Comparison of ENCODE assay signal across 1 cellular context in the genomic region with DNA sequence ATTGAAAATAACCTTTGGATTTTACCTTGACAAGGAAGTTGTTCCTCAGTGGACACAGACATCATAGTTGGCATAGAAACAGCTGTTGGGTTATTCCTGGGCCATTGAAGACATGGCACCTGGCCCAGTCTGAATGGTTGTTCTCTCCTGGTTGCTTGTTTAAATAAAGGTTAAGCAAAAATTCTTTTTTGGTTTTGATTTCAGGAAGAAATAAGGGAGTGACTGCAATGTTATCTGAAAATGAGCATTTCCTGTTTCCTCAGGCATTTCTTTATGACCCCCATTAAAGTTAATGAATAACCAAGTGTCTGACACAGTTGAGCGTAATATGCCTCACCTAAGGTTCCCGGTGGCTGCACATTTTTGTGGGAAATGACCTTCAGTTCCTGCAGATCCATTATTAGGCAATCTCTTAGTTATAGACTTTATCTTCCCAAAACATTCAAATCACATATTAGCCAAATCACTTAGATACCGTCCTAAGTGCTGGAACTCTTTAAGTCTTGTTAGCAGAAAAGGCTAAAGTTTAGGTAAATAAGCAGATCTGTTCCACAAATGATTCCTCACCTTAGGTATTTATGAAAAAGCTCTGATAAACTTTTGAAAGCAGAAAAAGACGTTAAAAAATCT.
TF ChIP-seq lines count a peak whose summit lies in the region.

No MANE protein-coding gene starts in this region.

TF ChIP-seq in HepG2, 621 proteins besides CTCF, POLR2A, EP300 and RAD21 (continued from another document and continues in another):
- TF ChIP-seq SIN3B (IDR thresholded peaks at IDR 0.05; ENCODE audit: low read length) (no peak), KDM6A (CRISPR knock-in tag; IDR thresholded peaks at IDR 0.05; ENCODE audit: low read depth) (peak; percentile 81), ZNF280D (CRISPR knock-in tag; IDR thresholded peaks at IDR 0.05) (peak; percentile 90; the same call in 1 of the 2 replicates), TMF1 (CRISPR knock-in tag; IDR thresholded peaks at IDR 0.05; ENCODE audit: low read depth) (no peak), CENPT (CRISPR knock-in tag; IDR thresholded peaks at IDR 0.05; ENCODE audit: low read depth) (no peak), PHF21A (CRISPR knock-in tag; IDR thresholded peaks at IDR 0.05) (peak; percentile 91), AGO1 (IDR thresholded peaks at IDR 0.05; ENCODE audit: low read depth, low read length, poor library complexity, severe bottlenecking) (no peak), FOSL2 (CRISPR knock-in tag; IDR thresholded peaks at IDR 0.05) (peak; percentile 91), MEIS1 (CRISPR knock-in tag; IDR thresholded peaks at IDR 0.05; ENCODE audit: borderline replicate concordance) (no peak), SP1 (IDR thresholded peaks at IDR 0.05) (no peak), SP1 (CRISPR knock-in tag; IDR thresholded peaks at IDR 0.05) (no peak), ZNF710 (CRISPR knock-in tag; IDR thresholded peaks at IDR 0.05; ENCODE audit: borderline replicate concordance) (peak; percentile 69; the same call in 1 of the 2 replicates)
- TF ChIP-seq, protein P1, sequence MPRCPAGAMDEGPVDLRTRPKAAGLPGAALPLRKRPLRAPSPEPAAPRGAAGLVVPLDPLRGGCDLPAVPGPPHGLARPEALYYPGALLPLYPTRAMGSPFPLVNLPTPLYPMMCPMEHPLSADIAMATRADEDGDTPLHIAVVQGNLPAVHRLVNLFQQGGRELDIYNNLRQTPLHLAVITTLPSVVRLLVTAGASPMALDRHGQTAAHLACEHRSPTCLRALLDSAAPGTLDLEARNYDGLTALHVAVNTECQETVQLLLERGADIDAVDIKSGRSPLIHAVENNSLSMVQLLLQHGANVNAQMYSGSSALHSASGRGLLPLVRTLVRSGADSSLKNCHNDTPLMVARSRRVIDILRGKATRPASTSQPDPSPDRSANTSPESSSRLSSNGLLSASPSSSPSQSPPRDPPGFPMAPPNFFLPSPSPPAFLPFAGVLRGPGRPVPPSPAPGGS (CRISPR knock-in tag; IDR thresholded peaks at IDR 0.05), result no peak
- TF ChIP-seq, protein P2, sequence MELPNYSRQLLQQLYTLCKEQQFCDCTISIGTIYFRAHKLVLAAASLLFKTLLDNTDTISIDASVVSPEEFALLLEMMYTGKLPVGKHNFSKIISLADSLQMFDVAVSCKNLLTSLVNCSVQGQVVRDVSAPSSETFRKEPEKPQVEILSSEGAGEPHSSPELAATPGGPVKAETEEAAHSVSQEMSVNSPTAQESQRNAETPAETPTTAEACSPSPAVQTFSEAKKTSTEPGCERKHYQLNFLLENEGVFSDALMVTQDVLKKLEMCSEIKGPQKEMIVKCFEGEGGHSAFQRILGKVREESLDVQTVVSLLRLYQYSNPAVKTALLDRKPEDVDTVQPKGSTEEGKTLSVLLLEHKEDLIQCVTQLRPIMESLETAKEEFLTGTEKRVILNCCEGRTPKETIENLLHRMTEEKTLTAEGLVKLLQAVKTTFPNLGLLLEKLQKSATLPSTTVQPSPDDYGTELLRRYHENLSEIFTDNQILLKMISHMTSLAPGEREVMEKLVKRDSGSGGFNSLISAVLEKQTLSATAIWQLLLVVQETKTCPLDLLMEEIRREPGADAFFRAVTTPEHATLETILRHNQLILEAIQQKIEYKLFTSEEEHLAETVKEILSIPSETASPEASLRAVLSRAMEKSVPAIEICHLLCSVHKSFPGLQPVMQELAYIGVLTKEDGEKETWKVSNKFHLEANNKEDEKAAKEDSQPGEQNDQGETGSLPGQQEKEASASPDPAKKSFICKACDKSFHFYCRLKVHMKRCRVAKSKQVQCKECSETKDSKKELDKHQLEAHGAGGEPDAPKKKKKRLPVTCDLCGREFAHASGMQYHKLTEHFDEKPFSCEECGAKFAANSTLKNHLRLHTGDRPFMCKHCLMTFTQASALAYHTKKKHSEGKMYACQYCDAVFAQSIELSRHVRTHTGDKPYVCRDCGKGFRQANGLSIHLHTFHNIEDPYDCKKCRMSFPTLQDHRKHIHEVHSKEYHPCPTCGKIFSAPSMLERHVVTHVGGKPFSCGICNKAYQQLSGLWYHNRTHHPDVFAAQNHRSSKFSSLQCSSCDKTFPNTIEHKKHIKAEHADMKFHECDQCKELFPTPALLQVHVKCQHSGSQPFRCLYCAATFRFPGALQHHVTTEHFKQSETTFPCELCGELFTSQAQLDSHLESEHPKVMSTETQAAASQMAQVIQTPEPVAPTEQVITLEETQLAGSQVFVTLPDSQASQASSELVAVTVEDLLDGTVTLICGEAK (IDR thresholded peaks at IDR 0.05), result no peak
- TF ChIP-seq, protein P2 (CRISPR knock-in tag; IDR thresholded peaks at IDR 0.05), result peak; percentile 92; the same call in 1 of the 2 replicates
- TF ChIP-seq, protein P3, sequence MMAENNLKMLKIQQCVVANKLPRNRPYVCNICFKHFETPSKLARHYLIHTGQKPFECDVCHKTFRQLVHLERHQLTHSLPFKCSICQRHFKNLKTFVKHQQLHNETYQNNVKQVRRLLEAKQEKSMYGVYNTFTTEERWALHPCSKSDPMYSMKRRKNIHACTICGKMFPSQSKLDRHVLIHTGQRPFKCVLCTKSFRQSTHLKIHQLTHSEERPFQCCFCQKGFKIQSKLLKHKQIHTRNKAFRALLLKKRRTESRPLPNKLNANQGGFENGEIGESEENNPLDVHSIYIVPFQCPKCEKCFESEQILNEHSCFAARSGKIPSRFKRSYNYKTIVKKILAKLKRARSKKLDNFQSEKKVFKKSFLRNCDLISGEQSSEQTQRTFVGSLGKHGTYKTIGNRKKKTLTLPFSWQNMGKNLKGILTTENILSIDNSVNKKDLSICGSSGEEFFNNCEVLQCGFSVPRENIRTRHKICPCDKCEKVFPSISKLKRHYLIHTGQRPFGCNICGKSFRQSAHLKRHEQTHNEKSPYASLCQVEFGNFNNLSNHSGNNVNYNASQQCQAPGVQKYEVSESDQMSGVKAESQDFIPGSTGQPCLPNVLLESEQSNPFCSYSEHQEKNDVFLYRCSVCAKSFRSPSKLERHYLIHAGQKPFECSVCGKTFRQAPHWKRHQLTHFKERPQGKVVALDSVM (CRISPR knock-in tag; IDR thresholded peaks at IDR 0.05), result no peak
- TF ChIP-seq, protein P4, sequence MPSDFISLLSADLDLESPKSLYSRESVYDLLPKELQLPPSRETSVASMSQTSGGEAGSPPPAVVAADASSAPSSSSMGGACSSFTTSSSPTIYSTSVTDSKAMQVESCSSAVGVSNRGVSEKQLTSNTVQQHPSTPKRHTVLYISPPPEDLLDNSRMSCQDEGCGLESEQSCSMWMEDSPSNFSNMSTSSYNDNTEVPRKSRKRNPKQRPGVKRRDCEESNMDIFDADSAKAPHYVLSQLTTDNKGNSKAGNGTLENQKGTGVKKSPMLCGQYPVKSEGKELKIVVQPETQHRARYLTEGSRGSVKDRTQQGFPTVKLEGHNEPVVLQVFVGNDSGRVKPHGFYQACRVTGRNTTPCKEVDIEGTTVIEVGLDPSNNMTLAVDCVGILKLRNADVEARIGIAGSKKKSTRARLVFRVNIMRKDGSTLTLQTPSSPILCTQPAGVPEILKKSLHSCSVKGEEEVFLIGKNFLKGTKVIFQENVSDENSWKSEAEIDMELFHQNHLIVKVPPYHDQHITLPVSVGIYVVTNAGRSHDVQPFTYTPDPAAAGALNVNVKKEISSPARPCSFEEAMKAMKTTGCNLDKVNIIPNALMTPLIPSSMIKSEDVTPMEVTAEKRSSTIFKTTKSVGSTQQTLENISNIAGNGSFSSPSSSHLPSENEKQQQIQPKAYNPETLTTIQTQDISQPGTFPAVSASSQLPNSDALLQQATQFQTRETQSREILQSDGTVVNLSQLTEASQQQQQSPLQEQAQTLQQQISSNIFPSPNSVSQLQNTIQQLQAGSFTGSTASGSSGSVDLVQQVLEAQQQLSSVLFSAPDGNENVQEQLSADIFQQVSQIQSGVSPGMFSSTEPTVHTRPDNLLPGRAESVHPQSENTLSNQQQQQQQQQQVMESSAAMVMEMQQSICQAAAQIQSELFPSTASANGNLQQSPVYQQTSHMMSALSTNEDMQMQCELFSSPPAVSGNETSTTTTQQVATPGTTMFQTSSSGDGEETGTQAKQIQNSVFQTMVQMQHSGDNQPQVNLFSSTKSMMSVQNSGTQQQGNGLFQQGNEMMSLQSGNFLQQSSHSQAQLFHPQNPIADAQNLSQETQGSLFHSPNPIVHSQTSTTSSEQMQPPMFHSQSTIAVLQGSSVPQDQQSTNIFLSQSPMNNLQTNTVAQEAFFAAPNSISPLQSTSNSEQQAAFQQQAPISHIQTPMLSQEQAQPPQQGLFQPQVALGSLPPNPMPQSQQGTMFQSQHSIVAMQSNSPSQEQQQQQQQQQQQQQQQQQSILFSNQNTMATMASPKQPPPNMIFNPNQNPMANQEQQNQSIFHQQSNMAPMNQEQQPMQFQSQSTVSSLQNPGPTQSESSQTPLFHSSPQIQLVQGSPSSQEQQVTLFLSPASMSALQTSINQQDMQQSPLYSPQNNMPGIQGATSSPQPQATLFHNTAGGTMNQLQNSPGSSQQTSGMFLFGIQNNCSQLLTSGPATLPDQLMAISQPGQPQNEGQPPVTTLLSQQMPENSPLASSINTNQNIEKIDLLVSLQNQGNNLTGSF (CRISPR knock-in tag; IDR thresholded peaks at IDR 0.05), result no peak
